Comparison of ENCODE assay signal across 2 cellular contexts in the genomic region with DNA sequence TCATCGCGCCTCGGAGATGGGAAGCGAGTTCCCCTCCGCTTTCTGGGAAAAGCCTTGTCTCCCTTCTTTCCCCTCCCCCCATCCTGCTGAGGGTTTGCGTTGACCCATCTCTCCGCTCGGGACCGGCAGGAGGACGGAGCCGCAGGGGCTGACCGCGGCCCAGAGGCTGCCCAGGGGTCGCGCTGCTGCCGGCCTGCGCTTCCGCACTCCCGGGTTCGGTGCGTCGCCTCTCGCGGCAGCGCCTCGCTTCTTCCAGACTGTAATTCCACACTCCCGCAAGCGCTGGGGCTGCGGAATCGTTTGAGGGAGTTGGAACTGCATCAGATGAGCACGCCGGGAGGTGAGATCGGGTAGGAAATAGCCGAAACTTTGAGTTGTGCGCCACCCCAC.
A peak's percentile ranks its signal among the peaks of the same experiment; 100 is the strongest.
TF ChIP-seq lines count a peak whose summit lies in the region.

No MANE protein-coding gene starts in this region.

TF ChIP-seq in IMR-90, 13 proteins besides CTCF, POLR2A, EP300 and RAD21 (continued from another document):
- TF ChIP-seq, protein P1, sequence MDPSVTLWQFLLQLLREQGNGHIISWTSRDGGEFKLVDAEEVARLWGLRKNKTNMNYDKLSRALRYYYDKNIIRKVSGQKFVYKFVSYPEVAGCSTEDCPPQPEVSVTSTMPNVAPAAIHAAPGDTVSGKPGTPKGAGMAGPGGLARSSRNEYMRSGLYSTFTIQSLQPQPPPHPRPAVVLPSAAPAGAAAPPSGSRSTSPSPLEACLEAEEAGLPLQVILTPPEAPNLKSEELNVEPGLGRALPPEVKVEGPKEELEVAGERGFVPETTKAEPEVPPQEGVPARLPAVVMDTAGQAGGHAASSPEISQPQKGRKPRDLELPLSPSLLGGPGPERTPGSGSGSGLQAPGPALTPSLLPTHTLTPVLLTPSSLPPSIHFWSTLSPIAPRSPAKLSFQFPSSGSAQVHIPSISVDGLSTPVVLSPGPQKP (IDR thresholded peaks at IDR 0.05; ENCODE audit: borderline replicate concordance, low read depth, low read length), result no peak
- TF ChIP-seq, protein P2, sequence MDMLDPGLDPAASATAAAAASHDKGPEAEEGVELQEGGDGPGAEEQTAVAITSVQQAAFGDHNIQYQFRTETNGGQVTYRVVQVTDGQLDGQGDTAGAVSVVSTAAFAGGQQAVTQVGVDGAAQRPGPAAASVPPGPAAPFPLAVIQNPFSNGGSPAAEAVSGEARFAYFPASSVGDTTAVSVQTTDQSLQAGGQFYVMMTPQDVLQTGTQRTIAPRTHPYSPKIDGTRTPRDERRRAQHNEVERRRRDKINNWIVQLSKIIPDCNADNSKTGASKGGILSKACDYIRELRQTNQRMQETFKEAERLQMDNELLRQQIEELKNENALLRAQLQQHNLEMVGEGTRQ (IDR thresholded peaks at IDR 0.05; ENCODE audit: low read depth, low read length), result no peak
- TF ChIP-seq RFX5 (IDR thresholded peaks at IDR 0.05; ENCODE audit: low read depth, low read length) (no peak), FOS (IDR thresholded peaks at IDR 0.05; ENCODE audit: low read depth, low read length) (no peak), MAFK (IDR thresholded peaks at IDR 0.05; ENCODE audit: low read depth, low read length) (no peak), BHLHE40 (IDR thresholded peaks at IDR 0.05; ENCODE audit: low read depth, low read length) (no peak), MXI1 (IDR thresholded peaks at IDR 0.05; ENCODE audit: borderline replicate concordance, low read depth, low read length) (no peak), MAZ (IDR thresholded peaks at IDR 0.05; ENCODE audit: borderline replicate concordance, low read depth, low read length) (no peak), CHD1 (IDR thresholded peaks at IDR 0.05; ENCODE audit: low read depth, low read length) (no peak), CEBPB (IDR thresholded peaks at IDR 0.05; ENCODE audit: low read depth, low read length) (no peak), RCOR1 (IDR thresholded peaks at IDR 0.05; ENCODE audit: insufficient replicate concordance, low read length) (no peak)

TF ChIP-seq in neural cell, 6 proteins besides CTCF, POLR2A, EP300 and RAD21 (continued from another document):
- TF ChIP-seq, protein P3, sequence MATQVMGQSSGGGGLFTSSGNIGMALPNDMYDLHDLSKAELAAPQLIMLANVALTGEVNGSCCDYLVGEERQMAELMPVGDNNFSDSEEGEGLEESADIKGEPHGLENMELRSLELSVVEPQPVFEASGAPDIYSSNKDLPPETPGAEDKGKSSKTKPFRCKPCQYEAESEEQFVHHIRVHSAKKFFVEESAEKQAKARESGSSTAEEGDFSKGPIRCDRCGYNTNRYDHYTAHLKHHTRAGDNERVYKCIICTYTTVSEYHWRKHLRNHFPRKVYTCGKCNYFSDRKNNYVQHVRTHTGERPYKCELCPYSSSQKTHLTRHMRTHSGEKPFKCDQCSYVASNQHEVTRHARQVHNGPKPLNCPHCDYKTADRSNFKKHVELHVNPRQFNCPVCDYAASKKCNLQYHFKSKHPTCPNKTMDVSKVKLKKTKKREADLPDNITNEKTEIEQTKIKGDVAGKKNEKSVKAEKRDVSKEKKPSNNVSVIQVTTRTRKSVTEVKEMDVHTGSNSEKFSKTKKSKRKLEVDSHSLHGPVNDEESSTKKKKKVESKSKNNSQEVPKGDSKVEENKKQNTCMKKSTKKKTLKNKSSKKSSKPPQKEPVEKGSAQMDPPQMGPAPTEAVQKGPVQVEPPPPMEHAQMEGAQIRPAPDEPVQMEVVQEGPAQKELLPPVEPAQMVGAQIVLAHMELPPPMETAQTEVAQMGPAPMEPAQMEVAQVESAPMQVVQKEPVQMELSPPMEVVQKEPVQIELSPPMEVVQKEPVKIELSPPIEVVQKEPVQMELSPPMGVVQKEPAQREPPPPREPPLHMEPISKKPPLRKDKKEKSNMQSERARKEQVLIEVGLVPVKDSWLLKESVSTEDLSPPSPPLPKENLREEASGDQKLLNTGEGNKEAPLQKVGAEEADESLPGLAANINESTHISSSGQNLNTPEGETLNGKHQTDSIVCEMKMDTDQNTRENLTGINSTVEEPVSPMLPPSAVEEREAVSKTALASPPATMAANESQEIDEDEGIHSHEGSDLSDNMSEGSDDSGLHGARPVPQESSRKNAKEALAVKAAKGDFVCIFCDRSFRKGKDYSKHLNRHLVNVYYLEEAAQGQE (IDR thresholded peaks at IDR 0.05; ENCODE audit: borderline replicate concordance), result peak; percentile 26
TF ChIP-seq in neural cell: peak in this region for 1.
